ENCODE assay signal across 13 cellular contexts in the genomic region with DNA sequence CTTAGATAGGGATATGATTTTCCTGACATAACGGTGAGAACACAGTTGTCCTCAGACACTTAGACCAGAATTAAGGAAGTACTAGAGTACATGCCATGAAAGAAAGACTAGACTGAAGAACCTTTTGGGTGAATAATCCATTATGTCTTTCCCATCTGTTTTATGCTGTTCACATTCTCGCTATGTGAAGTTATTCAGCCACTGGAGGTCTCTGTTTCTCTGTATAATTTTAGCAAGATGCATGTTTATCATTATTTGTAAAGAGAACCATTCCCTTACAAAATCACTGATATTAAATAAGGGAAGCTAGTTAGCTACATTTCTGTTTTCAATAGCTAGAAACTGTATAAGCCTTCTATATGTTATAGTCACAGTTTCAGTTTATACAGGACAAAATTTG.
DNase-seq lines count a peak whose midpoint lies in the region; ATAC-seq and TF ChIP-seq lines count a peak whose summit lies in the region.
"Had no signal": no experiment of that assay in that cellular context is flagged by ENCODE, and none has a peak within 500 bp of the region (broad histone marks: within the 10 kb centered on the region; RNA-seq: fewer than 3 reads in every experiment).

No MANE protein-coding gene starts in this region.

- H2AFZ ChIP-seq in OCI-LY3 (ENCODE audit: low read depth, low read length): no peak overlapping the region

- no peak overlapping the region for H3K9ac ChIP-seq in OCI-LY3 (ENCODE audit: low read length)

- ATAC-seq in HG03175 (IDR thresholded peaks at IDR 0.05; ENCODE audit: unreplicated experiment) (no peak), GM21529 (IDR thresholded peaks at IDR 0.05; ENCODE audit: unreplicated experiment) (no peak)

- peak; percentile 47 for TF ChIP-seq CTCF in OCI-LY3 (IDR thresholded peaks at IDR 0.05; ENCODE audit: low read depth, low read length)
- no peak for TF ChIP-seq CTCF in epithelial cell of esophagus (IDR thresholded peaks at IDR 0.05; ENCODE audit: insufficient read depth, low read depth, low read length, missing control alignments)
- TF ChIP-seq CTCF in osteocyte (IDR thresholded peaks at IDR 0.05): peak; percentile 63

- H3K27me3 Mint-ChIP-seq in osteocyte (ENCODE audit: unreplicated experiment): peaks cover 6% of the 10 kb centered on the region

- no peaks in the 10 kb centered on the region for H3K4me1 ChIP-seq in OCI-LY3 (ENCODE audit: low read length)
- H3K4me1 ChIP-seq: adrenal gland had no signal

- H3K27ac Mint-ChIP-seq in osteocyte (ENCODE audit: unreplicated experiment): no peak overlapping the region
- H3K27ac Mint-ChIP-seq: H9 had no signal

- H3K4me2 ChIP-seq in OCI-LY3 (ENCODE audit: low read length): no peak overlapping the region

- H3K79me2 ChIP-seq in OCI-LY3 (ENCODE audit: low read length): no peaks in the 10 kb centered on the region

- H4K20me1 ChIP-seq in OCI-LY3 (ENCODE audit: insufficient read depth, low read length): no peaks in the 10 kb centered on the region

- H3K4me1 Mint-ChIP-seq in osteocyte (ENCODE audit: unreplicated experiment): peaks cover 6% of the 10 kb centered on the region
- H3K4me1 Mint-ChIP-seq: H9 had no signal

- no peaks in the 10 kb centered on the region for H3K9me3 ChIP-seq in OCI-LY3 (ENCODE audit: insufficient read depth, low read length)
- H3K9me3 ChIP-seq: adrenal gland, tibial nerve had no signal

- no peak overlapping the region for H3K27ac ChIP-seq in OCI-LY3 (ENCODE audit: low read length)
- H3K27ac ChIP-seq: adrenal gland, tibial nerve had no signal

- peaks cover under 1% of the 10 kb centered on the region for H3K36me3 Mint-ChIP-seq in osteocyte (ENCODE audit: unreplicated experiment)

- H3K4me3 ChIP-seq in OCI-LY3 (ENCODE audit: low read length): no peak overlapping the region
- H3K4me3 ChIP-seq in epithelial cell of esophagus (ENCODE audit: low read length): no peak overlapping the region
- H3K4me3 ChIP-seq: adrenal gland, lung, tibial nerve had no signal

- H3K36me3 ChIP-seq in OCI-LY3 (replicated peaks; ENCODE audit: low read depth, low read length): no peaks in the 10 kb centered on the region
- H3K36me3 ChIP-seq: adrenal gland, tibial nerve had no signal

- no peak overlapping the region for H3K4me3 Mint-ChIP-seq in osteocyte (ENCODE audit: unreplicated experiment)
- H3K4me3 Mint-ChIP-seq: H9 had no signal

- DNase-seq in DMS53 (lab: John Stamatoyannopoulos, UW) (peak; percentile 47), DMS53 treated with DMSO at 0.1 percent for 48 hours (lab: John Stamatoyannopoulos, UW; ENCODE audit: unreplicated experiment) (no peak), epithelial cell of esophagus (ENCODE audit: low read depth) (peak; percentile 9), osteocyte (ENCODE audit: extremely low spot score, unreplicated experiment) (no peak), putamen (ENCODE audit: low spot score) (no peak)
- DNase-seq: adrenal gland, H9, NCI-H187 treated with DMSO at 0.1 percent for 48 hours had no signal

- no peaks in the 10 kb centered on the region for H3K27me3 ChIP-seq in OCI-LY3 (ENCODE audit: low read depth, low read length)
- H3K27me3 ChIP-seq: adrenal gland, tibial nerve had no signal

- H3K9me3 Mint-ChIP-seq in osteocyte (ENCODE audit: unreplicated experiment): peaks cover 12% of the 10 kb centered on the region

Comparison
In these comparisons a context has a peak if more than half of its experiments do, and no peak if none do; other contexts are left out.
1. DNase-seq: peak in DMS53 (single experiment) and epithelial cell of esophagus (single experiment); none in DMS53 treated with DMSO at 0.1 percent for 48 hours (single experiment), osteocyte (single experiment) and putamen (single experiment).